In the genomic region with DNA sequence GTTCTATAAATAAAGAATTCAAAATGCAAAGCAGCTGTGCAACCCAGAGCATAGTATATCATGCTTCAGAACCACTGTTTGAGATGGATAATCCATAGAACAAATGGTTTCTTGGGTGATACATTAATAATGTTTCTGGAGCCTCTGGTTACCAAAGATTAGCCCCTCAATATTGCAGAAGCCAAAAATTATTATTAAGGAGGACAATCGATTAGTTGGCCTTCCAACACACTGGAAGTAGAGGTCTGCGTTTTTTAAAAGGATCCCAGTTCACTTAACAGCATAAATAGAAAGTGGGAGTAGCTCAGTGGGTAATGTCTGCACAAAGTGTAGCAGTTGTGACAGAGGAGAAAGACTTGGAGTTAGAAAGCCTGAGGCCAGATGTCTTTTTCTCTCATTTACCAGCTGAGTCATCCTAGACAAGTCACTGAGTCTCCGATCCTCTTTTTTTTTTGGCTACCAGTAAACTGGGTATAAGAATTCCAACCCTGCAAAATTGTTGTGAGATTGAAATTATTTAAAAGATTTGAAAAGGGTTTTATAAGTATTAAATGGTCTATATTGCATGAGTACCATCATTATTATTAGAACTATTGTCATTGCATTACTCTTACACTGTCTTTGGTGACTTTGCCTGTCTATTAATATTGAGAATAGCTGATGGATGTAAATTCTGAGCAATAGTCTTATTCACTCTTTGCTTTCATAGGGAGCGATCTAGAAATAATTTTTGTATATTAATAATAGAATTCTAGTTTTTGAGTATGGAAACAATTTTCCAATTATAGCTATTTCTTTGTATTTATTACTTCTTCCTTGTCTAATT, we compare ENCODE assay signal across 8 cellular contexts.
DNase-seq lines count a peak whose midpoint lies in the region; ATAC-seq and TF ChIP-seq lines count a peak whose summit lies in the region.

No MANE protein-coding gene starts in this region.

- no peak overlapping the region for H3K9ac ChIP-seq in PC-3 (ENCODE audit: low read length)

- peaks cover 3% of the 10 kb centered on the region for H3F3A ChIP-seq in PC-3 (ENCODE audit: low read length, unreplicated experiment)

- BruUV-seq in PC-3 (replicated peaks; lab: Mats Ljungman, UMichigan) = no TSS peak

- H3K4me1 ChIP-seq in PC-3 (ENCODE audit: insufficient read depth, low read length) (peaks cover 23% of the 10 kb centered on the region), vagina (peaks cover 56% of the 10 kb centered on the region)

- H3K79me2 ChIP-seq in PC-3 (ENCODE audit: low read length) = no peaks in the 10 kb centered on the region

- H3K9me3 Mint-ChIP-seq in activated T-helper 2 cell treated with anti-CD3 and anti-CD28 coated beads, Interferon-gamma antibody, Interleukin-2, Interleukin-4, amounts not matched to agents 10 μg/mL and 5 μg/mL and 100 μg/mL, durations not matched to agents 14 hours and 24 hours and 36 hours = peaks cover 6% of the 10 kb centered on the region

- H4K20me1 ChIP-seq in PC-3 (ENCODE audit: low read length) = no peaks in the 10 kb centered on the region

- no peaks in the 10 kb centered on the region for H3K27me3 ChIP-seq in PC-3 (ENCODE audit: low read length)
- H3K27me3 ChIP-seq in vagina = no peaks in the 10 kb centered on the region

- H2AFZ ChIP-seq in PC-3 (ENCODE audit: low read length) = no peak overlapping the region

- intact Hi-C loops in PC-3 (cut with micrococcal nuclease) = no loop called here
- intact Hi-C loops in vagina (cut with DNase I) = no loop called here
- intact Hi-C loops in activated T-helper 2 cell treated with anti-CD3 and anti-CD28 coated beads, Interferon-gamma antibody, Interleukin-2, Interleukin-4, amounts not matched to agents 10 μg/mL and 5 μg/mL and 100 μg/mL, durations not matched to agents 14 hours and 24 hours and 36 hours (cut with micrococcal nuclease) = no loop called here

- TF ChIP-seq CTCF in PC-3 (conservative IDR thresholded peaks at IDR 0.05; ENCODE audit: low read depth, low read length) = no peak
- TF ChIP-seq CTCF in vagina (IDR thresholded peaks at IDR 0.05) = no peak

- no peaks in the 10 kb centered on the region for H3K9me2 ChIP-seq in PC-3 (replicated peaks; ENCODE audit: low read length)

- DNase-seq in NCI-H1694 treated with DMSO at 0.1 percent for 48 hours (lab: John Stamatoyannopoulos, UW) (peak; percentile 5), NCI-H1694 (lab: John Stamatoyannopoulos, UW) (no peak), PC-3 (peak; percentile 97), glomerular visceral epithelial cell (ENCODE audit: extremely low spot score) (peak; percentile 20), vagina (ENCODE audit: extremely low spot score in 2 of 2) (no peak), nucleus accumbens (lab: John Stamatoyannopoulos, UW) (no peak)
- no peak for DNase-seq in activated T-helper 2 cell treated with anti-CD3 and anti-CD28 coated beads, Interferon-gamma antibody, Interleukin-2, Interleukin-4, amounts not matched to agents 10 μg/mL and 5 μg/mL and 100 μg/mL, durations not matched to agents 14 hours and 24 hours and 36 hours (ENCODE audit: low spot score)

- ATAC-seq in HG02973 (IDR thresholded peaks at IDR 0.05; ENCODE audit: unreplicated experiment) = peak; percentile 84
- peak; percentile 97 for ATAC-seq in PC-3

- no peak overlapping the region for H3K4me3 ChIP-seq in PC-3 (ENCODE audit: low read length)
- H3K4me3 ChIP-seq in vagina = no peak overlapping the region

- H3K27me3 Mint-ChIP-seq in activated T-helper 2 cell treated with anti-CD3 and anti-CD28 coated beads, Interferon-gamma antibody, Interleukin-2, Interleukin-4, amounts not matched to agents 10 μg/mL and 5 μg/mL and 100 μg/mL, durations not matched to agents 14 hours and 24 hours and 36 hours (ENCODE audit: low read depth) = no peaks in the 10 kb centered on the region

- H3K27ac ChIP-seq in PC-3 (ENCODE audit: low read length) = 0 out of 2 replicates have a peak overlapping the region, but pooled peaks have one; percentile 1
- peak overlapping the region; percentile 58 for H3K27ac ChIP-seq in vagina

- no peaks in the 10 kb centered on the region for H3K9me3 ChIP-seq in PC-3 (ENCODE audit: low read length)
- no peaks in the 10 kb centered on the region for H3K9me3 ChIP-seq in vagina

- H3K4me2 ChIP-seq in PC-3 (ENCODE audit: low read length) = peak overlapping the region; percentile 30

- peaks cover 28% of the 10 kb centered on the region for H3K4me1 Mint-ChIP-seq in activated T-helper 2 cell treated with anti-CD3 and anti-CD28 coated beads, Interferon-gamma antibody, Interleukin-2, Interleukin-4, amounts not matched to agents 10 μg/mL and 5 μg/mL and 100 μg/mL, durations not matched to agents 14 hours and 24 hours and 36 hours (ENCODE audit: low read depth)

- H3K27ac Mint-ChIP-seq in activated T-helper 2 cell treated with anti-CD3 and anti-CD28 coated beads, Interferon-gamma antibody, Interleukin-2, Interleukin-4, amounts not matched to agents 10 μg/mL and 5 μg/mL and 100 μg/mL, durations not matched to agents 14 hours and 24 hours and 36 hours = no peak overlapping the region

- no peaks in the 10 kb centered on the region for H3K36me3 ChIP-seq in PC-3 (ENCODE audit: low read depth, low read length)
- H3K36me3 ChIP-seq in vagina = no peaks in the 10 kb centered on the region

- H3K36me3 Mint-ChIP-seq in activated T-helper 2 cell treated with anti-CD3 and anti-CD28 coated beads, Interferon-gamma antibody, Interleukin-2, Interleukin-4, amounts not matched to agents 10 μg/mL and 5 μg/mL and 100 μg/mL, durations not matched to agents 14 hours and 24 hours and 36 hours (ENCODE audit: low read depth) = peaks cover 57% of the 10 kb centered on the region

- H3K4me3 Mint-ChIP-seq in activated T-helper 2 cell treated with anti-CD3 and anti-CD28 coated beads, Interferon-gamma antibody, Interleukin-2, Interleukin-4, amounts not matched to agents 10 μg/mL and 5 μg/mL and 100 μg/mL, durations not matched to agents 14 hours and 24 hours and 36 hours (ENCODE audit: low read depth) = no peak overlapping the region

- TF ChIP-seq POLR2A in vagina (IDR thresholded peaks at IDR 0.05) = no peak

- CTCF ChIA-PET in PC-3 (lab: Charles Lee) = interaction anchor here (0.7 to 1.0 kb wide), 2 partner anchors 57 to 516 kb away, joined by 4 to 6 read pairs; no protein-coding TSS in a partner anchor

- POLR2A ChIA-PET in PC-3 (lab: Charles Lee; ENCODE audit: unreplicated experiment) = interaction anchor here (0.6 kb wide), 1 partner anchor 671 kb away, joined by 4 read pairs; no protein-coding TSS in a partner anchor

Comparison
In these comparisons a context has a peak if more than half of its experiments do, and no peak if none do; other contexts are left out.
1. DNase-seq: peak in NCI-H1694 treated with DMSO at 0.1 percent for 48 hours (single experiment), PC-3 (single experiment) and glomerular visceral epithelial cell (single experiment); none in NCI-H1694 (single experiment), vagina (0 of 2), activated T-helper 2 cell treated with anti-CD3 and anti-CD28 coated beads, Interferon-gamma antibody, Interleukin-2, Interleukin-4, amounts not matched to agents 10 μg/mL and 5 μg/mL and 100 μg/mL, durations not matched to agents 14 hours and 24 hours and 36 hours (single experiment) and nucleus accumbens (0 of 56).